Comparison of ENCODE assay signal across 30 cellular contexts in the genomic region with DNA sequence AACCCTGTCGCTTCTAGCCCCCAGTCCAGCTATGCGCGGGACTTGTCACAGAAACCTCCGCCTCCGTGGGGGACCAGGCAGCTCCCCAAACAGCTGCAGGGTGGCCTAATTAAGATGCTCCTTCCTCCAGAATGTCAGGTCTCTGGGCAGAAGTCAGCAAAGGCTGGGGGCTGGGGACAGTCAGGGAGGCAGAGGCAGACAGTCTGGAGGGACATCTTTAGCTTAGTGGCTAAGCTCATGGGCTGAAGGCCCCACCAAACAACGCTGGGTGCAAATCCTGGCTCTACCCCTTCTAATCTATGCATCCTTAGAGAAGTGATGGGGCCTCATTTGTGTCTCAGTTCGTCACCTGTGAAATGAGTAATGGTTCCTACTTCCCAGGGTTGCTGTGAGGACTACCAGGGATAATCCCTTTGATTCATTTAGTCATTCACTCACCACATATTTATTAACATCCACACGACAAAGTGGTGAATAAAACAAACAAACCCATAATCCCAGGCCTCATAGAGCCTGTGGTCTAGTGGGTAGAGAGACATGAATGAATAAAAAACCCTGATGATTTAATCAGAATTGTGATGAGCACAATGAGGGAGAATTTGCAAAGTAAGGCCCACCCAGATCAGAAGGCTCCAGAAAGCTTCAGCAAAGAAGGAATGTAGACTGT. TPM values are rescaled to one million over a fixed set of nuclear protein-coding genes. Genes with fewer than 3 reads are reported as not detected.
DNase-seq lines count a peak whose midpoint lies in the region; ATAC-seq, FAIRE-seq and TF ChIP-seq lines count a peak whose summit lies in the region.
"Had no signal": no experiment of that assay in that cellular context is flagged by ENCODE, and none has a peak within 500 bp of the region (broad histone marks: within the 10 kb centered on the region; RNA-seq: fewer than 3 reads in every experiment).

No MANE protein-coding gene starts in this region.

- H3K4me1 ChIP-seq in PC-3 (ENCODE audit: insufficient read depth, low read length): peaks cover 6% of the 10 kb centered on the region
- H3K4me1 ChIP-seq: BE2C had no signal

- no peaks in the 10 kb centered on the region for H3F3A ChIP-seq in PC-3 (ENCODE audit: low read length, unreplicated experiment)

- FAIRE-seq in bronchial epithelial cell (lab: Jason Lieb, UNC): no peak
- FAIRE-seq: endothelial cell of umbilical vein, GM12892, K562 had no signal

- H3K36me3 ChIP-seq in PC-3 (ENCODE audit: low read depth, low read length): no peaks in the 10 kb centered on the region
- no peaks in the 10 kb centered on the region for H3K36me3 ChIP-seq in bronchial epithelial cell (ENCODE audit: control insufficient read depth, insufficient read depth, low read length)
- H3K36me3 ChIP-seq: BE2C, MG63 had no signal

- H3K4me3 ChIP-seq in PC-3 (ENCODE audit: low read length) (no peak overlapping the region), bronchial epithelial cell (ENCODE audit: low read depth, low read length) (no peak overlapping the region)
- H3K4me3 ChIP-seq: K562, MG63, PC-9 had no signal

- H4K20me1 ChIP-seq in PC-3 (ENCODE audit: low read length): no peaks in the 10 kb centered on the region

- no TSS peak for BruUV-seq in PC-3 (replicated peaks; lab: Mats Ljungman, UMichigan)

- H3K79me2 ChIP-seq in PC-3 (ENCODE audit: low read length): no peaks in the 10 kb centered on the region

- CTCF ChIA-PET in PC-3 (lab: Charles Lee): no interaction called here

- H3K4me2 ChIP-seq in PC-3 (ENCODE audit: low read length): no peak overlapping the region
- H3K4me2 ChIP-seq: PC-9 had no signal

- TF ChIP-seq CTCF in PC-3 (conservative IDR thresholded peaks at IDR 0.05; ENCODE audit: low read depth, low read length) (no peak), bronchial epithelial cell (IDR thresholded peaks at IDR 0.05; ENCODE audit: insufficient read depth, low read length, severe bottlenecking) (no peak)

- POLR2A ChIA-PET in PC-3 (lab: Charles Lee; ENCODE audit: unreplicated experiment): no interaction called here

- ATAC-seq in PC-3 (no peak; the same call in 1 of the 2 replicates), HG03159 (IDR thresholded peaks at IDR 0.05; ENCODE audit: unreplicated experiment) (no peak), HG02970 (IDR thresholded peaks at IDR 0.05; ENCODE audit: low FRiP score, unreplicated experiment) (no peak)
- ATAC-seq: HCT116, K562 had no signal

- no peaks in the 10 kb centered on the region for H3K9me2 ChIP-seq in PC-3 (replicated peaks; ENCODE audit: low read length)

- H3K27ac ChIP-seq in PC-3 (ENCODE audit: low read length): peak overlapping the region; percentile 34; the same call in 1 of the 2 replicates
- H3K27ac ChIP-seq: PC-9 had no signal

- intact Hi-C loops in PC-3 (cut with micrococcal nuclease): no loop called here

- DNase-seq in A172 (ENCODE audit: low spot score) (peak; percentile 84), ELR (ENCODE audit: low read depth) (peak; percentile 67), PC-3 (peak; percentile 49), bronchial epithelial cell (ENCODE audit: low read depth) (peak; percentile 32), DMS 273 treated with DMSO at 0.1 percent for 48 hours (lab: John Stamatoyannopoulos, UW) (no peak), NCI-H1105 (lab: John Stamatoyannopoulos, UW) (no peak)
- DNase-seq: activated B cell treated with CpG ODN at 0.5 μM for 24 hours; activated CD4-positive, alpha-beta T cell treated with anti-CD3 and anti-CD28 coated beads, Interleukin-2, amount 50 U/mL, for 1 hour; activated naive CD4-positive, alpha-beta T cell treated with anti-CD3 and anti-CD28 coated beads, Interleukin-2, amount 10 ng/mL, durations not matched to agents 7 days and 5 days; BE2C; CD8-positive, alpha-beta memory T cell; immature natural killer cell; MG63; NCI-H1417 treated with DMSO at 0.1 percent for 48 hours; NCI-H2029 treated with DMSO at 0.1 percent for 48 hours; NCI-H524 treated with DMSO at 0.1 percent for 48 hours; nephron progenitor cell; NK-92 treated with Interleukin-12 subunit alpha and Interleukin-12 subunit beta, amount 100 ng/mL, for 24 hours; PC-9; SHP77; stimulated activated CD4-positive, alpha-beta T cell treated with anti-CD3 and anti-CD28 coated beads, Interleukin-15, amount 100 ng/mL, for 24 hours; stimulated activated CD4-positive, alpha-beta T cell treated with anti-CD3 and anti-CD28 coated beads, Interleukin-4, amount 100 ng/mL, for 4 hours; substantia nigra; trophoblast cell had no signal

- H3K9me3 ChIP-seq in PC-3 (ENCODE audit: low read length): no peaks in the 10 kb centered on the region
- H3K9me3 ChIP-seq: BE2C, MG63 had no signal

- no peaks in the 10 kb centered on the region for H3K27me3 ChIP-seq in PC-3 (ENCODE audit: low read length)
- H3K27me3 ChIP-seq in bronchial epithelial cell (ENCODE audit: control insufficient read depth, insufficient read depth, low read length): peaks cover 2% of the 10 kb centered on the region
- H3K27me3 ChIP-seq: BE2C had no signal

- no peak overlapping the region for H3K9ac ChIP-seq in PC-3 (ENCODE audit: low read length)

- H2AFZ ChIP-seq in PC-3 (ENCODE audit: low read length): no peak overlapping the region
- H2AFZ ChIP-seq: PC-9 had no signal

RNA-seq across cellular contexts. Expression of a gene that starts 20.2 kb away (rescaled TPM):
- total RNA-seq in A172 (2014; rRNA removed; shearing (Covaris generic)): 20.7 and 30.2 TPM in 2 replicates
- 22.7 and 38.4 TPM in 2 replicates for total RNA-seq in PC-3 (2014; rRNA removed)
- 10.5 and 19.3 TPM in 2 replicates for total RNA-seq in bronchial epithelial cell

Comparison
In these comparisons a context has a peak if more than half of its experiments do, and no peak if none do; other contexts are left out.
1. DNase-seq: peak in A172 (single experiment), ELR (single experiment), PC-3 (single experiment) and bronchial epithelial cell (single experiment); none in DMS 273 treated with DMSO at 0.1 percent for 48 hours (single experiment) and NCI-H1105 (single experiment).